7 cellular contexts compared by ENCODE assay signal in the genomic region with DNA sequence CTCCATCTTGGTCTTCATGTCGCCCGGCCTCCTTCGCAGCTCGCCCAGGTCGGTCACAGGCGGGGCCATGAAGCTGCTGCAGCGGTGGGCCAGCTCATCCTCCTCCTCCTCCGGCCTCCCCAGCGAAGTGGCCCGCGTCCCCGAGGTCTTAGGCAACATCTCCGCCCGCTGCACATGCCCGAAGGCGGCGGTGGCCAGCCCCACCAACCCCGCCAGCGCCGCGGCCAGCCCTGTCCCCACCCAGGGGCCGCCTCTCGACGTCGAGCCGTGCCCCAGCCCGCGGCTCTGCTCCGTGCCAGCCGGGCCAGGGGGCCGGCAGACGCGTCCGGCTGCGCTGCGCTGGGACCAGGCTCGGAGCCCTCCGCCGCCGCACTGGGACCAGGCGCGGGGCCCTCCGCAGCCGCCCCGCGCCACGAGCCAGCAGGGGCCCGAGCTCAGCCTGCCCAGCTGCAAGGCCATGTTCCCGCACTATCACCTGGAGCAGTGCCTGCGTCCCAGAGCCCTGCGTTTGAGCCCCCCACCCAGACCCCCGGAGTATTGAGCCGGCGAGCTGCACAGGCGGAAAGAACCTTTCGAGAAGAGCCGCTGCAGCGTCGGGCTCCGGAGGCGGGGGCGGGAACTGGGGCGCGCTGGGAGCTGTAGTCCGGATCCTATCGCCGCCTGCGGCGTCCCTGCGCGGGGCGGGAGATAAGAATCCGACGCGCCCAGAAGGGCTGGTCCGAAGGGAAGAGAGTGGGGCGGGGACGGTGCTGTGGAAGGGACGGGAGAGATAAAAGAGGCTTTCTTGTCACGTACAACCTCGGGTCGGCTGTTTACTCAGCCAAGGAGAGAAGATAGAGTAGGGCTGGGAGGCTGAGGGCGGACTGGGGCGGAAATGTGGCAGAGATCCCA.
DNase-seq lines count a peak whose midpoint lies in the region; ATAC-seq and TF ChIP-seq lines count a peak whose summit lies in the region.

A gene (minus strand): TSS at position 566 of the 891 bp plus-strand sequence. CDS start 107 bp downstream, at position 459.

- in situ Hi-C loops in astrocyte of the cerebellum (cut with HindIII; ENCODE audit: low sequenced_read_pairs): no loop called here

- TF ChIP-seq CTCF in astrocyte of the cerebellum (IDR thresholded peaks at IDR 0.05; ENCODE audit: low read depth, low read length, missing control alignments): no peak

- DNase-seq in NCI-H187 (lab: John Stamatoyannopoulos, UW) (peak; percentile 62 to 76), T-helper 22 cell (ENCODE audit: low read depth) (peak; percentile 73), astrocyte of the cerebellum (ENCODE audit: low read depth) (peak; percentile 37), hepatic stellate cell (ENCODE audit: low spot score) (peak; percentile 88), retina (peak; percentile 94)

- TF ChIP-seq POLR2A in GM18505 (IDR thresholded peaks at IDR 0.05; ENCODE audit: borderline replicate concordance, extremely low read depth, insufficient read depth, insufficient read length): peak; percentile 64

- ATAC-seq in GM18505 (IDR thresholded peaks at IDR 0.05; ENCODE audit: unreplicated experiment): peak; percentile 96
- peak; percentile 95 for ATAC-seq in HG02885 (IDR thresholded peaks at IDR 0.05; ENCODE audit: poor library complexity, unreplicated experiment)

- H3K4me3 ChIP-seq in astrocyte of the cerebellum (ENCODE audit: low read depth, low read length): peak within 1 kb of the TSS; percentile 74

Comparison
In these comparisons a context has a peak if more than half of its experiments do, and no peak if none do; other contexts are left out.
1. Peak in every context shown above with its lines: DNase-seq, ATAC-seq and H3K4me3 ChIP-seq.
2. DNase-seq: peak in every context shown above with its lines; median percentile 94 in retina; 88 in hepatic stellate cell; 73 in T-helper 22 cell; 69 in NCI-H187; 37 in astrocyte of the cerebellum.